Comparison of ENCODE assay signal across 8 cellular contexts in genomic region chr3:84547971-84548970, GRCh38.
DNase-seq lines count a peak whose midpoint lies in the region; ATAC-seq and TF ChIP-seq lines count a peak whose summit lies in the region.

No MANE protein-coding gene starts in this region.

- no peaks in the 10 kb centered on the region for H3K36me3 Mint-ChIP-seq in endothelial cell (ENCODE audit: low read depth, unreplicated experiment)
- no peaks in the 10 kb centered on the region for H3K36me3 Mint-ChIP-seq in nephron progenitor cell (ENCODE audit: low read depth)

- H3K4me1 Mint-ChIP-seq in endothelial cell (ENCODE audit: unreplicated experiment) (no peaks in the 10 kb centered on the region), nephron progenitor cell (no peaks in the 10 kb centered on the region)

- DNase-seq in CD1c-positive myeloid dendritic cell (ENCODE audit: extremely low spot score) (peak; percentile 46), NOMO-1 treated with DMSO at 0.1 percent for 48 hours (lab: John Stamatoyannopoulos, UW; ENCODE audit: unreplicated experiment) (peak; percentile 43), endothelial cell (ENCODE audit: low spot score) (peak; percentile 18), nephron progenitor cell (peak; percentile 23)
- DNase-seq in activated CD4-positive, CD25-positive, alpha-beta regulatory T cell treated with anti-CD3 and anti-CD28 coated beads, Interleukin-2, amount 50 U/mL, for 72 hours = no peak
- no peak for DNase-seq in stimulated activated CD4-positive, alpha-beta T cell treated with anti-CD3 and anti-CD28 coated beads, Interleukin-1b, Interleukin-23, amount 100 ng/mL, for 48 hours

- H3K9me3 Mint-ChIP-seq in endothelial cell (ENCODE audit: unreplicated experiment) = no peaks in the 10 kb centered on the region
- peaks cover 10% of the 10 kb centered on the region for H3K9me3 Mint-ChIP-seq in nephron progenitor cell

- H3K4me3 Mint-ChIP-seq in endothelial cell (ENCODE audit: unreplicated experiment) = no peak overlapping the region
- no peak overlapping the region for H3K4me3 Mint-ChIP-seq in nephron progenitor cell

- ATAC-seq in GM19395 (IDR thresholded peaks at IDR 0.05; ENCODE audit: unreplicated experiment) (peak; percentile 91), HG03354 (IDR thresholded peaks at IDR 0.05; ENCODE audit: poor library complexity, severe bottlenecking, unreplicated experiment) (peak; percentile 93)

- H3K27ac Mint-ChIP-seq in endothelial cell (ENCODE audit: unreplicated experiment) (no peak overlapping the region), nephron progenitor cell (no peak overlapping the region)

- peak; percentile 74 for TF ChIP-seq CTCF in endothelial cell (IDR thresholded peaks at IDR 0.05; ENCODE audit: unreplicated experiment)
- peak; percentile 51 for TF ChIP-seq CTCF in nephron progenitor cell (IDR thresholded peaks at IDR 0.05)

- H3K27me3 Mint-ChIP-seq in endothelial cell (ENCODE audit: unreplicated experiment) = no peaks in the 10 kb centered on the region
- H3K27me3 Mint-ChIP-seq in nephron progenitor cell (ENCODE audit: low read depth, poor library complexity) = no peaks in the 10 kb centered on the region

Comparison
In these comparisons a context has a peak if more than half of its experiments do, and no peak if none do; other contexts are left out.
1. DNase-seq: peak in CD1c-positive myeloid dendritic cell (single experiment), NOMO-1 treated with DMSO at 0.1 percent for 48 hours (single experiment), endothelial cell (single experiment) and nephron progenitor cell (single experiment); none in activated CD4-positive, CD25-positive, alpha-beta regulatory T cell treated with anti-CD3 and anti-CD28 coated beads, Interleukin-2, amount 50 U/mL, for 72 hours (single experiment) and stimulated activated CD4-positive, alpha-beta T cell treated with anti-CD3 and anti-CD28 coated beads, Interleukin-1b, Interleukin-23, amount 100 ng/mL, for 48 hours (single experiment).